1 cellular context compared by ENCODE assay signal in the genomic region with DNA sequence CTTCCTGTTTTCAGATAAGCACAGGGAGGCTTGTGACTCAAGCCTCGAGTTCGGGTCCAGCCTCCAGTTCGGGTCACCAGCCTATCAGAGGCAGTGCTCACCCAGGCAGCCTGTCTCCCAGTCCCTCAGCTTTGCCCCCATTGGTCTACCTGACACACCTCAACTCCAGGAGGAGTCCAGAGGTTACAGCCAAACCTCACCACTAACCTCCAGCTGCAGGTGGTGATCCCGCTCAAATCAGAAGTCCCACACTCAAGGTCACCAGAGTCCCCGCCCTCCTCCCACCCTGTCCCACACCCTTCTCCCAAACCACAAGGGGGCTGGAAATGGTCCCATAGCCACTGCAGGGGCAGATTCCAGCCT.
TF ChIP-seq lines count a peak whose summit lies in the region.

No MANE protein-coding gene starts in this region.

TF ChIP-seq in IMR-90, 13 proteins besides CTCF, POLR2A, EP300 and RAD21 (continued from another document):
- no peak for TF ChIP-seq ELK1 (IDR thresholded peaks at IDR 0.05; ENCODE audit: borderline replicate concordance, low read depth, low read length)
- no peak for TF ChIP-seq RFX5 (IDR thresholded peaks at IDR 0.05; ENCODE audit: low read depth, low read length)
- TF ChIP-seq MAZ (IDR thresholded peaks at IDR 0.05; ENCODE audit: borderline replicate concordance, low read depth, low read length) = no peak
- no peak for TF ChIP-seq MAFK (IDR thresholded peaks at IDR 0.05; ENCODE audit: low read depth, low read length)
- no peak for TF ChIP-seq BHLHE40 (IDR thresholded peaks at IDR 0.05; ENCODE audit: low read depth, low read length)
- no peak for TF ChIP-seq CEBPB (IDR thresholded peaks at IDR 0.05; ENCODE audit: low read depth, low read length)
- TF ChIP-seq MXI1 (IDR thresholded peaks at IDR 0.05; ENCODE audit: borderline replicate concordance, low read depth, low read length) = no peak
